ENCODE assay signal across 1 cellular context in genomic region chr17:35890774-35891155, GRCh38.
TF ChIP-seq lines count a peak whose summit lies in the region.

No MANE protein-coding gene starts in this region.

TF ChIP-seq in HepG2, 621 proteins besides CTCF, POLR2A, EP300 and RAD21:
- TF ChIP-seq GABPA (IDR thresholded peaks at IDR 0.05; ENCODE audit: low read depth, low read length), result no peak
- no peak for TF ChIP-seq GABPA (CRISPR knock-in tag; IDR thresholded peaks at IDR 0.05; ENCODE audit: low read depth)
- no peak for TF ChIP-seq CREB1 (IDR thresholded peaks at IDR 0.05)
- TF ChIP-seq CREB1 (CRISPR knock-in tag; IDR thresholded peaks at IDR 0.05), result no peak
- no peak for TF ChIP-seq ZBTB38 (CRISPR knock-in tag; IDR thresholded peaks at IDR 0.05)
- TF ChIP-seq PLRG1 (conservative IDR thresholded peaks at IDR 0.05), result no peak
- TF ChIP-seq SMYD3 (CRISPR knock-in tag; IDR thresholded peaks at IDR 0.05), result no peak
